1 cellular context compared by ENCODE assay signal in the genomic region with DNA sequence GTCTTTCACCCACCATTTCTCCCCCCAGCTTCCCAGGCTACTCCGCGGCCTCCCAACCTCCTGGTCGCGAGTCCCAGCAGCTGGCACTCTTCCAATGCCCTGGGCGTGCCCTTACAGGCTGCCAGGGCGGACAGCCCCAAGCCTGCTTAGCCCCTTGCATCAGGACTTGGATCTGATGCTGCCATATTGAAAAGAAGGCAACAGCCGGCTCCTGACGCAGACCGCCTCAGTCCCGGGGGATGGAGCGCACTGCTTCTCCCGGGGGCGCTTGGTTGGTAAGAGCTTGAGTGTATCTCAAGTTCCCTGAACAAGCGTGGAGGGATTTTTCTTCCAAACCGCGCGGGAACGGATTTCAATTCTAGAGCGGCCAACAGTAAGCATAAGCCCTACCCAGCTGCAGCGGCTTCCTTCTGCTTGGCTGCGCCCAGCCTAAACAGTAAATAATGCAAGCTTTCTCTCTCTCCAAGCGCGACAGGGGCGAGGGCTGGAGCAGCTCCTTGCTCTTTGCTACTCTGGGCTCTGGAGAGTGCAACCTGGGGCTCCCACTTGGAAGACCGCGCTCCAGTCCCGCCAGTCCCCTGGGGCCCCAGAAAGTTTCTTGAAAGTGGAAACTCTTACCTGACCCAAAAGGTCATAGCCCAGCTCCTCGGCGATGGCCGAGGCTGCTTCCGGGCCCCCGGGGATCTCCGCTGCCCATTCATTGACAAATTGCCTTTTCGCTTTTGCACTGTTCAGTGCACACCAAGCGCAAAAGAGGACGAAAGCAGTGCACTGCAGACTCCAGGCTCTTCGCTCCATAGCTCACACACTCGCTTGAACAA.
TF ChIP-seq lines count a peak whose summit lies in the region.

No MANE protein-coding gene starts in this region.

TF ChIP-seq in H1, 55 proteins besides CTCF, POLR2A, EP300 and RAD21:
- TF ChIP-seq CHD1 (IDR thresholded peaks at IDR 0.05; ENCODE audit: low read depth, low read length) (no peak), EGR1 (IDR thresholded peaks at IDR 0.05; ENCODE audit: borderline replicate concordance, low read depth, low read length) (peak; percentile 85), TAF7 (optimal IDR thresholded peaks at IDR 0.05; ENCODE audit: borderline replicate concordance, low read depth, low read length) (no peak), TEAD4 (IDR thresholded peaks at IDR 0.05; ENCODE audit: low read depth, low read length) (no peak), USF2 (IDR thresholded peaks at IDR 0.05; ENCODE audit: low read length) (no peak), CREB1 (IDR thresholded peaks at IDR 0.05) (no peak), SIN3A (conservative IDR thresholded peaks at IDR 0.05 in 1 of 2, IDR thresholded peaks at IDR 0.05 in 1 of 2; ENCODE audit: low read depth in 1 of 2, low read length in 2 of 2) (peak in 1 of 2 experiments; percentile 19; a peak in 2 of 4 replicates), KDM4A (IDR thresholded peaks at IDR 0.05; ENCODE audit: low read depth, low read length, severe bottlenecking) (peak; percentile 99), RXRA (IDR thresholded peaks at IDR 0.05; ENCODE audit: insufficient read depth, low read depth, low read length) (no peak), CTBP2 (IDR thresholded peaks at IDR 0.05; ENCODE audit: borderline replicate concordance, insufficient read depth, insufficient read length, low read length) (peak; percentile 78), TAF1 (IDR thresholded peaks at IDR 0.05; ENCODE audit: low read depth, low read length) (peak; percentile 69; the same call in 1 of the 2 replicates), RNF2 (IDR thresholded peaks at IDR 0.05; ENCODE audit: borderline replicate concordance, low read depth, low read length, missing control alignments, poor library complexity, severe bottlenecking) (peak; percentile 46), PHF8 (conservative IDR thresholded peaks at IDR 0.05; ENCODE audit: low read depth, low read length) (0 out of 2 replicates have a peak, but pooled peaks have one; percentile 29), SP4 (IDR thresholded peaks at IDR 0.05; ENCODE audit: low read length) (no peak), RFX5 (IDR thresholded peaks at IDR 0.05; ENCODE audit: borderline replicate concordance, low read depth, low read length) (no peak), ASH2L (IDR thresholded peaks at IDR 0.05; ENCODE audit: low read length) (peak; percentile 91), YY1 (IDR thresholded peaks at IDR 0.05; ENCODE audit: low read depth, low read length) (peak; percentile 82), SUZ12 (IDR thresholded peaks at IDR 0.05; ENCODE audit: low read length) (peak; percentile 60; the same call in 1 of the 2 replicates), RBBP5 (IDR thresholded peaks at IDR 0.05; ENCODE audit: borderline replicate concordance, low read depth, low read length) (peak; percentile 85; the same call in 1 of the 2 replicates), NANOG (IDR thresholded peaks at IDR 0.05; ENCODE audit: insufficient read depth, low read depth, low read length, poor library complexity, severe bottlenecking) (no peak), ATF3 (IDR thresholded peaks at IDR 0.05; ENCODE audit: insufficient read depth, low read depth, low read length) (no peak), GABPA (IDR thresholded peaks at IDR 0.05; ENCODE audit: borderline replicate concordance, insufficient read depth, low read length) (no peak), POU5F1 (IDR thresholded peaks at IDR 0.05; ENCODE audit: low read depth, low read length) (no peak), HDAC2 (IDR thresholded peaks at IDR 0.05; ENCODE audit: borderline replicate concordance in 1 of 2, low read depth in 2 of 2, low read length in 2 of 2) (peak in 1 of 2 experiments; percentile 29; a peak in 2 of 4 replicates), SP1 (IDR thresholded peaks at IDR 0.05; ENCODE audit: low read depth, low read length) (no peak), BACH1 (IDR thresholded peaks at IDR 0.05; ENCODE audit: low read length) (no peak), POLR2AphosphoS5 (IDR thresholded peaks at IDR 0.05; ENCODE audit: low read depth, low read length) (no peak), FOSL1 (IDR thresholded peaks at IDR 0.05; ENCODE audit: insufficient read depth, low read depth, low read length) (no peak), SRF (IDR thresholded peaks at IDR 0.05; ENCODE audit: low read depth, low read length) (no peak), KDM1A (IDR thresholded peaks at IDR 0.05; ENCODE audit: borderline replicate concordance, low read length) (no peak)
- TF ChIP-seq, protein P1, sequence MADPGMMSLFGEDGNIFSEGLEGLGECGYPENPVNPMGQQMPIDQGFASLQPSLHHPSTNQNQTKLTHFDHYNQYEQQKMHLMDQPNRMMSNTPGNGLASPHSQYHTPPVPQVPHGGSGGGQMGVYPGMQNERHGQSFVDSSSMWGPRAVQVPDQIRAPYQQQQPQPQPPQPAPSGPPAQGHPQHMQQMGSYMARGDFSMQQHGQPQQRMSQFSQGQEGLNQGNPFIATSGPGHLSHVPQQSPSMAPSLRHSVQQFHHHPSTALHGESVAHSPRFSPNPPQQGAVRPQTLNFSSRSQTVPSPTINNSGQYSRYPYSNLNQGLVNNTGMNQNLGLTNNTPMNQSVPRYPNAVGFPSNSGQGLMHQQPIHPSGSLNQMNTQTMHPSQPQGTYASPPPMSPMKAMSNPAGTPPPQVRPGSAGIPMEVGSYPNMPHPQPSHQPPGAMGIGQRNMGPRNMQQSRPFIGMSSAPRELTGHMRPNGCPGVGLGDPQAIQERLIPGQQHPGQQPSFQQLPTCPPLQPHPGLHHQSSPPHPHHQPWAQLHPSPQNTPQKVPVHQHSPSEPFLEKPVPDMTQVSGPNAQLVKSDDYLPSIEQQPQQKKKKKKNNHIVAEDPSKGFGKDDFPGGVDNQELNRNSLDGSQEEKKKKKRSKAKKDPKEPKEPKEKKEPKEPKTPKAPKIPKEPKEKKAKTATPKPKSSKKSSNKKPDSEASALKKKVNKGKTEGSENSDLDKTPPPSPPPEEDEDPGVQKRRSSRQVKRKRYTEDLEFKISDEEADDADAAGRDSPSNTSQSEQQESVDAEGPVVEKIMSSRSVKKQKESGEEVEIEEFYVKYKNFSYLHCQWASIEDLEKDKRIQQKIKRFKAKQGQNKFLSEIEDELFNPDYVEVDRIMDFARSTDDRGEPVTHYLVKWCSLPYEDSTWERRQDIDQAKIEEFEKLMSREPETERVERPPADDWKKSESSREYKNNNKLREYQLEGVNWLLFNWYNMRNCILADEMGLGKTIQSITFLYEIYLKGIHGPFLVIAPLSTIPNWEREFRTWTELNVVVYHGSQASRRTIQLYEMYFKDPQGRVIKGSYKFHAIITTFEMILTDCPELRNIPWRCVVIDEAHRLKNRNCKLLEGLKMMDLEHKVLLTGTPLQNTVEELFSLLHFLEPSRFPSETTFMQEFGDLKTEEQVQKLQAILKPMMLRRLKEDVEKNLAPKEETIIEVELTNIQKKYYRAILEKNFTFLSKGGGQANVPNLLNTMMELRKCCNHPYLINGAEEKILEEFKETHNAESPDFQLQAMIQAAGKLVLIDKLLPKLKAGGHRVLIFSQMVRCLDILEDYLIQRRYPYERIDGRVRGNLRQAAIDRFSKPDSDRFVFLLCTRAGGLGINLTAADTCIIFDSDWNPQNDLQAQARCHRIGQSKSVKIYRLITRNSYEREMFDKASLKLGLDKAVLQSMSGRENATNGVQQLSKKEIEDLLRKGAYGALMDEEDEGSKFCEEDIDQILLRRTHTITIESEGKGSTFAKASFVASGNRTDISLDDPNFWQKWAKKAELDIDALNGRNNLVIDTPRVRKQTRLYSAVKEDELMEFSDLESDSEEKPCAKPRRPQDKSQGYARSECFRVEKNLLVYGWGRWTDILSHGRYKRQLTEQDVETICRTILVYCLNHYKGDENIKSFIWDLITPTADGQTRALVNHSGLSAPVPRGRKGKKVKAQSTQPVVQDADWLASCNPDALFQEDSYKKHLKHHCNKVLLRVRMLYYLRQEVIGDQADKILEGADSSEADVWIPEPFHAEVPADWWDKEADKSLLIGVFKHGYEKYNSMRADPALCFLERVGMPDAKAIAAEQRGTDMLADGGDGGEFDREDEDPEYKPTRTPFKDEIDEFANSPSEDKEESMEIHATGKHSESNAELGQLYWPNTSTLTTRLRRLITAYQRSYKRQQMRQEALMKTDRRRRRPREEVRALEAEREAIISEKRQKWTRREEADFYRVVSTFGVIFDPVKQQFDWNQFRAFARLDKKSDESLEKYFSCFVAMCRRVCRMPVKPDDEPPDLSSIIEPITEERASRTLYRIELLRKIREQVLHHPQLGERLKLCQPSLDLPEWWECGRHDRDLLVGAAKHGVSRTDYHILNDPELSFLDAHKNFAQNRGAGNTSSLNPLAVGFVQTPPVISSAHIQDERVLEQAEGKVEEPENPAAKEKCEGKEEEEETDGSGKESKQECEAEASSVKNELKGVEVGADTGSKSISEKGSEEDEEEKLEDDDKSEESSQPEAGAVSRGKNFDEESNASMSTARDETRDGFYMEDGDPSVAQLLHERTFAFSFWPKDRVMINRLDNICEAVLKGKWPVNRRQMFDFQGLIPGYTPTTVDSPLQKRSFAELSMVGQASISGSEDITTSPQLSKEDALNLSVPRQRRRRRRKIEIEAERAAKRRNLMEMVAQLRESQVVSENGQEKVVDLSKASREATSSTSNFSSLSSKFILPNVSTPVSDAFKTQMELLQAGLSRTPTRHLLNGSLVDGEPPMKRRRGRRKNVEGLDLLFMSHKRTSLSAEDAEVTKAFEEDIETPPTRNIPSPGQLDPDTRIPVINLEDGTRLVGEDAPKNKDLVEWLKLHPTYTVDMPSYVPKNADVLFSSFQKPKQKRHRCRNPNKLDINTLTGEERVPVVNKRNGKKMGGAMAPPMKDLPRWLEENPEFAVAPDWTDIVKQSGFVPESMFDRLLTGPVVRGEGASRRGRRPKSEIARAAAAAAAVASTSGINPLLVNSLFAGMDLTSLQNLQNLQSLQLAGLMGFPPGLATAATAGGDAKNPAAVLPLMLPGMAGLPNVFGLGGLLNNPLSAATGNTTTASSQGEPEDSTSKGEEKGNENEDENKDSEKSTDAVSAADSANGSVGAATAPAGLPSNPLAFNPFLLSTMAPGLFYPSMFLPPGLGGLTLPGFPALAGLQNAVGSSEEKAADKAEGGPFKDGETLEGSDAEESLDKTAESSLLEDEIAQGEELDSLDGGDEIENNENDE (IDR thresholded peaks at IDR 0.05; ENCODE audit: insufficient replicate concordance, low read length) = no peak
TF ChIP-seq in H1: peak in this region for 12.
